8 cellular contexts compared by ENCODE assay signal in the genomic region with DNA sequence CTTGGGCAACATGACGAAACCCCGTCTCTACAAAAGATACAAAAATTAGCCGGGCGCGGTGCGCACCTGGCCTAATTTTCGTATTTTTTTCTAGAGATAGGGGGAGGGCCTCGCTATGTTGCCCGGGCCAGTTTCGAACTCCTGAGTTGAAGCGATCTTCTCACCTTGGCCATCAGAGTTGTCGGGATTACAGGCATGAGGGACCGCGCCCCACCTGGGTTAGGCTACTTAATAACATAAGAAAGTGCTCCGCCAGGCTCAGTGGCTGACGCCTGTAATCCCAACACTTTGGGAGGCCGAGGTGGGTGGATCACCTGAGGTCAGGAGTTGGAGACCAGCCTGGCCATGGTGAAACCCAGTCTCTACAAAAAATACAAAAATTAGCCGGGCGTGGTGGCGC.
DNase-seq lines count a peak whose midpoint lies in the region; ATAC-seq and TF ChIP-seq lines count a peak whose summit lies in the region.
"Not testable (repeated sequence)": the region's sequence is repeated elsewhere in the genome, so short reads cannot be mapped to it uniquely, and the experiment has no call there.

No MANE protein-coding gene starts in this region.

- TF ChIP-seq POLR2A in IMR-90 (IDR thresholded peaks at IDR 0.05; ENCODE audit: low read depth, low read length); adrenal gland (IDR thresholded peaks at IDR 0.05): not testable (repeated sequence)

- not testable (repeated sequence) for H4K91ac ChIP-seq in IMR-90 (ENCODE audit: insufficient read depth, low read depth, low read length)

- not testable (repeated sequence) for H3K56ac ChIP-seq in IMR-90 (ENCODE audit: extremely low read depth, insufficient read depth, low read length)

- not testable (repeated sequence) for H2AK9ac ChIP-seq in IMR-90 (replicated peaks; ENCODE audit: low read depth, low read length, poor library complexity)

- POLR2A ChIA-PET in IMR-90 (lab: Charles Lee; ENCODE audit: unreplicated experiment): not testable (repeated sequence)

- not testable (repeated sequence) for H2BK20ac ChIP-seq in IMR-90 (ENCODE audit: low read depth, low read length)

- 90% methylated on average over 4 of the region's 20 CpGs; no CpG with 5 or more reads in 1 of the 2 experiments for WGBS in IMR-90 (ENCODE audit: extremely low coverage in 2 of 2, insufficient read length in 1 of 2), 2 experiments
- 93 to 98% (median 96%) methylated on average over 20 of the region's 20 CpGs for WGBS in adrenal gland, 4 donors

- H3K27me3 Mint-ChIP-seq in CD14-positive monocyte (ENCODE audit: low read depth in 3 of 3); T-helper 2 cell treated with Interferon-gamma antibody and Interleukin-4, amounts not matched to agents 5 μg/mL and 100 μg/mL, for 36 hours (ENCODE audit: low read depth): not testable (repeated sequence)

- not testable (repeated sequence) for H3K4me1 Mint-ChIP-seq in CD14-positive monocyte; T-helper 2 cell treated with Interferon-gamma antibody and Interleukin-4, amounts not matched to agents 5 μg/mL and 100 μg/mL, for 36 hours (ENCODE audit: low read depth)

- H2BK5ac ChIP-seq in IMR-90 (ENCODE audit: low read depth, low read length, poor library complexity, severe bottlenecking): not testable (repeated sequence)

- not testable (repeated sequence) for H2AFZ ChIP-seq in IMR-90 (replicated peaks; ENCODE audit: low read length, poor library complexity)
- H2AFZ ChIP-seq in neuron (ENCODE audit: low read depth, low read length): peak overlapping the region; percentile 48

- H3K4me3 Mint-ChIP-seq in CD14-positive monocyte: peak overlapping the region; percentile 83 to 92
- peak overlapping the region; percentile 93 for H3K4me3 Mint-ChIP-seq in T-helper 2 cell treated with Interferon-gamma antibody and Interleukin-4, amounts not matched to agents 5 μg/mL and 100 μg/mL, for 36 hours

- not testable (repeated sequence) for ATAC-seq in IMR-90 (ENCODE audit: low read depth)

- in situ Hi-C loops in IMR-90 (cut with MboI; ENCODE audit: low sequenced_read_pairs): not testable (repeated sequence)

- H3K9me1 ChIP-seq in IMR-90 (ENCODE audit: insufficient read depth, low read length): not testable (repeated sequence)

- not testable (repeated sequence) for DNase-seq in CD14-positive monocyte (ENCODE audit: low spot score); IMR-90; T-helper 2 cell treated with Interferon-gamma antibody and Interleukin-4, amounts not matched to agents 5 μg/mL and 100 μg/mL, for 36 hours (ENCODE audit: low spot score); epithelial cell of proximal tubule (ENCODE audit: low read depth); kidney epithelial cell (ENCODE audit: low read depth)
- DNase-seq in adrenal gland: peak in 2 of 7 donors; percentile 33 to 66

- H3K18ac ChIP-seq in IMR-90 (ENCODE audit: low read depth, low read length): not testable (repeated sequence)

- not testable (repeated sequence) for H4K20me1 ChIP-seq in IMR-90 (ENCODE audit: insufficient read depth, low read length)

- not testable (repeated sequence) for H3K4me1 ChIP-seq in IMR-90 (ENCODE audit: control insufficient read depth, insufficient read depth, low read length); adrenal gland (replicated peaks in 1 of 2); neuron (ENCODE audit: insufficient read depth, low read length)
- peaks cover 0 to 13% (median 8%) of the 10 kb centered on the region in 5 donors for H3K4me1 ChIP-seq in subcutaneous abdominal adipose tissue (ENCODE audit: control insufficient read depth in 5 of 5, insufficient read depth in 5 of 5, low read length in 5 of 5)

- peak overlapping the region; percentile 82 for H4K5ac ChIP-seq in IMR-90 (ENCODE audit: low read depth, low read length)

- H3K27me3 ChIP-seq in IMR-90 (ENCODE audit: control insufficient read depth, insufficient read depth, low read length); adrenal gland; kidney epithelial cell (ENCODE audit: control insufficient read depth, insufficient read depth, low read length); neuron (ENCODE audit: insufficient read depth, low read length); subcutaneous abdominal adipose tissue (ENCODE audit: control insufficient read depth in 5 of 5, insufficient read depth in 4 of 5, low read length in 5 of 5): not testable (repeated sequence)

- H3K9me3 Mint-ChIP-seq in CD14-positive monocyte; T-helper 2 cell treated with Interferon-gamma antibody and Interleukin-4, amounts not matched to agents 5 μg/mL and 100 μg/mL, for 36 hours: not testable (repeated sequence)

- intact Hi-C loops in CD14-positive monocyte (cut with micrococcal nuclease); IMR-90 (cut with micrococcal nuclease); adrenal gland (cut with DNase I): not testable (repeated sequence)

- H3K4ac ChIP-seq in IMR-90 (ENCODE audit: low read depth, low read length): not testable (repeated sequence)

- CTCF ChIA-PET in IMR-90 (lab: Yijun Ruan, JAX): not testable (repeated sequence)

- not testable (repeated sequence) for H2BK120ac ChIP-seq in IMR-90 (ENCODE audit: low read depth, low read length)

- not testable (repeated sequence) for H3K36me3 Mint-ChIP-seq in CD14-positive monocyte; T-helper 2 cell treated with Interferon-gamma antibody and Interleukin-4, amounts not matched to agents 5 μg/mL and 100 μg/mL, for 36 hours (ENCODE audit: low read depth)

- H3K9me3 ChIP-seq in IMR-90 (ENCODE audit: control insufficient read depth, insufficient read depth, low read length); adrenal gland (replicated peaks in 1 of 3); neuron (ENCODE audit: low read length); subcutaneous abdominal adipose tissue (ENCODE audit: control insufficient read depth in 5 of 5, low read length in 5 of 5): not testable (repeated sequence)

- not testable (repeated sequence) for TF ChIP-seq RAD21 in IMR-90 (IDR thresholded peaks at IDR 0.05; ENCODE audit: low read length)

- H3K36me3 ChIP-seq in IMR-90 (ENCODE audit: control insufficient read depth, insufficient read depth, low read length); adrenal gland (replicated peaks in 1 of 2); kidney epithelial cell (ENCODE audit: control insufficient read depth, insufficient read depth, low read length); neuron (ENCODE audit: insufficient read depth, low read length); subcutaneous abdominal adipose tissue (ENCODE audit: control insufficient read depth in 5 of 5, insufficient read depth in 5 of 5, low read length in 5 of 5): not testable (repeated sequence)

- H3K14ac ChIP-seq in IMR-90 (replicated peaks; ENCODE audit: low read depth, low read length): not testable (repeated sequence)

- dilution Hi-C loops in IMR-90 (cut with HindIII; ENCODE audit: low sequenced_read_pairs, unreplicated experiment): not testable (repeated sequence)

- not testable (repeated sequence) for H3K9ac ChIP-seq in IMR-90 (ENCODE audit: low read depth, low read length)
- peak overlapping the region in 2 of 5 donors; percentile 60 to 90 for H3K9ac ChIP-seq in subcutaneous abdominal adipose tissue (ENCODE audit: low read length in 5 of 5)

- H4K8ac ChIP-seq in IMR-90 (ENCODE audit: low read depth in 2 of 2, low read length in 2 of 2): peak overlapping the region; percentile 56 to 98

- H3K4me2 ChIP-seq in IMR-90 (ENCODE audit: low read depth, low read length): peak overlapping the region; percentile 69; the same call in 1 of the 2 replicates

- not testable (repeated sequence) for H2AK5ac ChIP-seq in IMR-90 (ENCODE audit: low read depth, low read length)

- not testable (repeated sequence) for BruUV-seq in IMR-90 (replicated peaks; lab: Mats Ljungman, UMichigan)

- not testable (repeated sequence) for TF ChIP-seq CTCF in CD14-positive monocyte (IDR thresholded peaks at IDR 0.05); IMR-90 (conservative IDR thresholded peaks at IDR 0.05; ENCODE audit: low read depth, low read length); adrenal gland (IDR thresholded peaks at IDR 0.05); epithelial cell of proximal tubule (conservative IDR thresholded peaks at IDR 0.05; ENCODE audit: low read depth, low read length); kidney epithelial cell (IDR thresholded peaks at IDR 0.05; ENCODE audit: insufficient read depth, low read length, poor library complexity, severe bottlenecking)

- not testable (repeated sequence) for H3K79me1 ChIP-seq in IMR-90 (ENCODE audit: low read depth in 1 of 2, low read length in 2 of 2)

- H3K27ac Mint-ChIP-seq in CD14-positive monocyte: peak overlapping the region; percentile 92 to 99 (median 98)
- peak overlapping the region; percentile 98 for H3K27ac Mint-ChIP-seq in T-helper 2 cell treated with Interferon-gamma antibody and Interleukin-4, amounts not matched to agents 5 μg/mL and 100 μg/mL, for 36 hours

- H3K23ac ChIP-seq in IMR-90 (ENCODE audit: low read depth, low read length): not testable (repeated sequence)

- not testable (repeated sequence) for H3K27ac ChIP-seq in IMR-90 (ENCODE audit: insufficient read depth, low read length); subcutaneous abdominal adipose tissue (ENCODE audit: low read depth, low read length)
- peak overlapping the region in 4 of 5 donors; percentile 90 to 94 (median 92) for H3K27ac ChIP-seq in adrenal gland

- not testable (repeated sequence) for H3K4me3 ChIP-seq in IMR-90 (ENCODE audit: insufficient read depth, low read depth, low read length)
- H3K4me3 ChIP-seq in adrenal gland (peak overlapping the region in 2 of 4 donors; percentile 83 to 97), epithelial cell of proximal tubule (ENCODE audit: low read depth, low read length) (peak overlapping the region; percentile 88), kidney epithelial cell (ENCODE audit: low read depth, low read length) (peak overlapping the region; percentile 55), neuron (ENCODE audit: low read length) (peak overlapping the region; percentile 99), subcutaneous abdominal adipose tissue (ENCODE audit: low read depth in 1 of 5, low read length in 5 of 5) (peak overlapping the region; percentile 72 to 85 (median 80))

- not testable (repeated sequence) for H2BK15ac ChIP-seq in IMR-90 (ENCODE audit: low read depth, low read length)
